ENCODE assay signal across 1 cellular context in the genomic region with DNA sequence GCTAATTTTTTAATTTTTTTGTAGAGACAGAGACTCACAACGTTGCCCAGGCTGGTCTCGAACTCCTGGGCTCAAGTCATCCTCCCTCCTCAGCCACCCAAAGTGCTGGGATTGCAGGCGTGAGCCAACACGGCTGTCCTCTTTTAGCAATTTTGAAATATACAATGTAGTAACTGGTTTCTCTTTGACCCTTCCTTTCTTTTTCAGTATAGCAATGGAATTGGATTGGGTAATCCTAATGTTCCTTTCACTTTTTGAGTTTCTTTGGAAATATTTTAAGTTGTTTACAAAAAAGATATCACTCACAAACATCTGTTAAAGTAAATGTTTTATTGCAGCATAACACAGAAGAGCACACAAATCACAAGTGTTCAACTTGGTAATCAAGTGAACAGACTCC.
TF ChIP-seq lines count a peak whose summit lies in the region.

No MANE protein-coding gene starts in this region.

TF ChIP-seq in GM23338, 12 proteins besides CTCF, POLR2A, EP300 and RAD21 (continued from another document):
- TF ChIP-seq REST (IDR thresholded peaks at IDR 0.05; ENCODE audit: unreplicated experiment) (no peak), ZNF331 (CRISPR knock-in tag; IDR thresholded peaks at IDR 0.05; ENCODE audit: low read depth) (no peak), NANOG (IDR thresholded peaks at IDR 0.05; ENCODE audit: borderline replicate concordance) (no peak), ZNF114 (CRISPR knock-in tag; IDR thresholded peaks at IDR 0.05) (no peak), STAT1 (IDR thresholded peaks at IDR 0.05; ENCODE audit: unreplicated experiment) (no peak), POLR2AphosphoS5 (IDR thresholded peaks at IDR 0.05; ENCODE audit: low read depth) (no peak), JUNB (IDR thresholded peaks at IDR 0.05; ENCODE audit: unreplicated experiment) (no peak), ZNF462 (CRISPR knock-in tag; IDR thresholded peaks at IDR 0.05) (no peak), EZH2 (IDR thresholded peaks at IDR 0.05; ENCODE audit: low read depth, unreplicated experiment) (no peak), EZH2phosphoT487 (IDR thresholded peaks at IDR 0.05; ENCODE audit: unreplicated experiment) (no peak)
- TF ChIP-seq, protein P1, sequence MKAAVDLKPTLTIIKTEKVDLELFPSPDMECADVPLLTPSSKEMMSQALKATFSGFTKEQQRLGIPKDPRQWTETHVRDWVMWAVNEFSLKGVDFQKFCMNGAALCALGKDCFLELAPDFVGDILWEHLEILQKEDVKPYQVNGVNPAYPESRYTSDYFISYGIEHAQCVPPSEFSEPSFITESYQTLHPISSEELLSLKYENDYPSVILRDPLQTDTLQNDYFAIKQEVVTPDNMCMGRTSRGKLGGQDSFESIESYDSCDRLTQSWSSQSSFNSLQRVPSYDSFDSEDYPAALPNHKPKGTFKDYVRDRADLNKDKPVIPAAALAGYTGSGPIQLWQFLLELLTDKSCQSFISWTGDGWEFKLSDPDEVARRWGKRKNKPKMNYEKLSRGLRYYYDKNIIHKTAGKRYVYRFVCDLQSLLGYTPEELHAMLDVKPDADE (IDR thresholded peaks at IDR 0.05): no peak
TF ChIP-seq in GM23338: peak in this region for 0.
